In genomic region chr19:10683582-10683981, GRCh38 we compare ENCODE assay signal across 2 cellular contexts.
A peak's percentile ranks its signal among the peaks of the same experiment; 100 is the strongest.
TF ChIP-seq lines count a peak whose summit lies in the region.

No MANE protein-coding gene starts in this region.

TF ChIP-seq in K562, 482 proteins besides CTCF, POLR2A, EP300 and RAD21:
- TF ChIP-seq HOXB6 (CRISPR knock-in tag; IDR thresholded peaks at IDR 0.05; ENCODE audit: borderline replicate concordance) (no peak), POLR2AphosphoS5 (IDR thresholded peaks at IDR 0.05; ENCODE audit: control insufficient read depth, insufficient read depth, low read depth, low read length) (0 out of 2 replicates have a peak, but pooled peaks have one; percentile 25), POLR2G (IDR thresholded peaks at IDR 0.05; ENCODE audit: low read depth, low read length) (peak; percentile 65; the same call in 1 of the 2 replicates)

TF ChIP-seq in neural cell, 6 proteins besides CTCF, POLR2A, EP300 and RAD21:
- TF ChIP-seq POLR2AphosphoS5 (IDR thresholded peaks at IDR 0.05), result peak; percentile 14
- TF ChIP-seq, protein P1, sequence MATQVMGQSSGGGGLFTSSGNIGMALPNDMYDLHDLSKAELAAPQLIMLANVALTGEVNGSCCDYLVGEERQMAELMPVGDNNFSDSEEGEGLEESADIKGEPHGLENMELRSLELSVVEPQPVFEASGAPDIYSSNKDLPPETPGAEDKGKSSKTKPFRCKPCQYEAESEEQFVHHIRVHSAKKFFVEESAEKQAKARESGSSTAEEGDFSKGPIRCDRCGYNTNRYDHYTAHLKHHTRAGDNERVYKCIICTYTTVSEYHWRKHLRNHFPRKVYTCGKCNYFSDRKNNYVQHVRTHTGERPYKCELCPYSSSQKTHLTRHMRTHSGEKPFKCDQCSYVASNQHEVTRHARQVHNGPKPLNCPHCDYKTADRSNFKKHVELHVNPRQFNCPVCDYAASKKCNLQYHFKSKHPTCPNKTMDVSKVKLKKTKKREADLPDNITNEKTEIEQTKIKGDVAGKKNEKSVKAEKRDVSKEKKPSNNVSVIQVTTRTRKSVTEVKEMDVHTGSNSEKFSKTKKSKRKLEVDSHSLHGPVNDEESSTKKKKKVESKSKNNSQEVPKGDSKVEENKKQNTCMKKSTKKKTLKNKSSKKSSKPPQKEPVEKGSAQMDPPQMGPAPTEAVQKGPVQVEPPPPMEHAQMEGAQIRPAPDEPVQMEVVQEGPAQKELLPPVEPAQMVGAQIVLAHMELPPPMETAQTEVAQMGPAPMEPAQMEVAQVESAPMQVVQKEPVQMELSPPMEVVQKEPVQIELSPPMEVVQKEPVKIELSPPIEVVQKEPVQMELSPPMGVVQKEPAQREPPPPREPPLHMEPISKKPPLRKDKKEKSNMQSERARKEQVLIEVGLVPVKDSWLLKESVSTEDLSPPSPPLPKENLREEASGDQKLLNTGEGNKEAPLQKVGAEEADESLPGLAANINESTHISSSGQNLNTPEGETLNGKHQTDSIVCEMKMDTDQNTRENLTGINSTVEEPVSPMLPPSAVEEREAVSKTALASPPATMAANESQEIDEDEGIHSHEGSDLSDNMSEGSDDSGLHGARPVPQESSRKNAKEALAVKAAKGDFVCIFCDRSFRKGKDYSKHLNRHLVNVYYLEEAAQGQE (IDR thresholded peaks at IDR 0.05; ENCODE audit: borderline replicate concordance), result no peak
TF ChIP-seq in neural cell: peak in this region for 1.
